19 cellular contexts compared by ENCODE assay signal in the genomic region with DNA sequence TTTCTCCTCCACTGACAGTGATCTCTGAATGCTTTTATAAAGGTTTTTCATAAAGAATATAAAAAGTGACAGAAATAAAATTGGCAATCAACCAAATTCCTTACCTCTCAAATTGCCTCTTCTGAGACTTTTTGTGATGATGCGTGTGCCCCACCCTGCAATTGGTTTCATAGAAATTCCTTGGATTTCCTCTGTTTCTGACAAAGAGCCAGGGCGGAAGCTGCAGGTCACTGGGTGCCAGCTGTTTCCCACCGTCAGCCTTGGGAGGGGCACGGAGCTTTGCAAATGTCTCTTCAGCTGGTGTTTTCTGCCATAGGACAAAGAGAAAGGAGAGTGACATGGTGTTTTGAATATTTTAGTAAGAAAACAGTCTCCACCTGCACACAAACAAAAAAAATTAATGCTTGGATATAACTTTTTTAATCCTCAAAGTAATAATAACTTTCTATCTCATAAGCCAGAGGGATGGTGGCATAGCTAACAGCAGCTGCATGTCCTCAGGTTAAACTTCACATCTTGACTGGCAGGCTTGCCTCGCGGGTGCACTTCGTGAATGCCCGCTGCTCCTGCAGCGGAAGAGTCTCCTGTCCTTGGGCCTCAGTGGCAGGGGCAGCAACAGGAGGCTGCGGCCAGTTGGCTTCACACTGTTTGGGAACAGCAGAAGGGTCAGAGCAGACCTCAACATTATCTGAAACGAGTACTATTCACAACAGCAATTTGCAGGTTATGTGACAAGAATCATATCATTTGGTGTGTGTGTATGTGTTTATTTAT. TPM values are rescaled to one million over a fixed set of nuclear protein-coding genes. Genes with fewer than 3 reads are reported as not detected.
DNase-seq lines count a peak whose midpoint lies in the region; ATAC-seq, FAIRE-seq and TF ChIP-seq lines count a peak whose summit lies in the region.
"Had no signal": no experiment of that assay in that cellular context is flagged by ENCODE, and none has a peak within 500 bp of the region (broad histone marks: within the 10 kb centered on the region; RNA-seq: fewer than 3 reads in every experiment).

No MANE protein-coding gene starts in this region.

- H3K4me1 Mint-ChIP-seq in astrocyte (ENCODE audit: low read depth, unreplicated experiment), result peaks cover 9% of the 10 kb centered on the region
- H3K4me1 Mint-ChIP-seq in activated CD4-positive, alpha-beta memory T cell treated with anti-CD3 and anti-CD28 coated beads for 36 hours (ENCODE audit: low read depth), result no peaks in the 10 kb centered on the region
- H3K4me1 Mint-ChIP-seq: activated CD4-positive, alpha-beta memory T cell treated with anti-CD3 and anti-CD28 coated beads, Interleukin-2, amount 10 ng/mL, durations not matched to agents 7 days and 5 days; activated naive CD8-positive, alpha-beta T cell treated with anti-CD3 and anti-CD28 coated beads, Interleukin-2, amount 10 ng/mL, durations not matched to agents 7 days and 5 days; CD8-positive, alpha-beta memory T cell had no signal

- no peak overlapping the region for H3K27ac Mint-ChIP-seq in astrocyte (ENCODE audit: unreplicated experiment)
- no peak overlapping the region for H3K27ac Mint-ChIP-seq in activated CD4-positive, alpha-beta memory T cell treated with anti-CD3 and anti-CD28 coated beads for 36 hours
- H3K27ac Mint-ChIP-seq: activated CD4-positive, alpha-beta memory T cell treated with anti-CD3 and anti-CD28 coated beads, Interleukin-2, amount 10 ng/mL, durations not matched to agents 7 days and 5 days; activated naive CD8-positive, alpha-beta T cell treated with anti-CD3 and anti-CD28 coated beads, Interleukin-2, amount 10 ng/mL, durations not matched to agents 7 days and 5 days; CD8-positive, alpha-beta memory T cell had no signal

- peaks cover 98% of the 10 kb centered on the region for H3K79me2 ChIP-seq in HepG2 (ENCODE audit: insufficient read depth, low read length)
- H3K79me2 ChIP-seq in astrocyte (ENCODE audit: insufficient read depth, low read length), result peaks cover 74% of the 10 kb centered on the region

- no peak overlapping the region for H3K27ac ChIP-seq in HepG2 (ENCODE audit: extremely low read length, insufficient read depth, low read length)
- no peak overlapping the region for H3K27ac ChIP-seq in right lobe of liver
- H3K27ac ChIP-seq in astrocyte (ENCODE audit: low read depth, low read length), result no peak overlapping the region
- H3K27ac ChIP-seq in liver (ENCODE audit: low read depth in 1 of 2, low read length in 2 of 2), result no peak overlapping the region
- H3K27ac ChIP-seq: cardiac muscle cell, heart right ventricle had no signal

- DNase-seq in HepG2 (ENCODE audit: low spot score), result no peak
- DNase-seq in right lobe of liver, result no peak
- DNase-seq in astrocyte (ENCODE audit: low read depth), result no peak
- no peak for DNase-seq in OCI-M2 (lab: John Stamatoyannopoulos, UW; ENCODE audit: unreplicated experiment)
- no peak for DNase-seq in NCI-H345 treated with DMSO at 0.1 percent for 48 hours (lab: John Stamatoyannopoulos, UW; ENCODE audit: unreplicated experiment)
- DNase-seq in activated CD4-positive, alpha-beta memory T cell treated with anti-CD3 and anti-CD28 coated beads for 36 hours, result no peak
- DNase-seq in hepatic stellate cell (ENCODE audit: low spot score), result no peak
- DNase-seq: activated CD4-positive, alpha-beta memory T cell treated with anti-CD3 and anti-CD28 coated beads, Interleukin-2, amount 10 ng/mL, durations not matched to agents 7 days and 5 days; activated naive CD8-positive, alpha-beta T cell treated with anti-CD3 and anti-CD28 coated beads, Interleukin-2, amount 10 ng/mL, durations not matched to agents 7 days and 5 days; CD8-positive, alpha-beta memory T cell; heart right ventricle; mesendoderm; NCI-H1092; NCI-H2107; stimulated activated CD4-positive, alpha-beta T cell treated with anti-CD3 and anti-CD28 coated beads, Interleukin-2, amount 100 ng/mL, for 48 hours had no signal

- no peaks in the 10 kb centered on the region for H3K27me3 Mint-ChIP-seq in astrocyte (ENCODE audit: low read depth, unreplicated experiment)
- H3K27me3 Mint-ChIP-seq in activated CD4-positive, alpha-beta memory T cell treated with anti-CD3 and anti-CD28 coated beads for 36 hours, result peaks cover 15% of the 10 kb centered on the region
- H3K27me3 Mint-ChIP-seq: activated naive CD8-positive, alpha-beta T cell treated with anti-CD3 and anti-CD28 coated beads, Interleukin-2, amount 10 ng/mL, durations not matched to agents 7 days and 5 days had no signal

- H3K4me3 ChIP-seq in HepG2 (replicated peaks in 1 of 3; ENCODE audit: insufficient read depth in 1 of 3, low read depth in 2 of 3, low read length in 3 of 3) (no peak overlapping the region), right lobe of liver (no peak overlapping the region), astrocyte (ENCODE audit: insufficient read depth, low read depth, low read length) (no peak overlapping the region), liver (ENCODE audit: low read depth in 1 of 3, low read length in 3 of 3) (no peak overlapping the region)
- H3K4me3 ChIP-seq: cardiac muscle cell, heart right ventricle had no signal

- ATAC-seq in HepG2 (no peak), right lobe of liver (no peak)
- ATAC-seq: heart right ventricle had no signal

- peaks cover 12% of the 10 kb centered on the region for H3K36me3 Mint-ChIP-seq in astrocyte (ENCODE audit: low read depth, unreplicated experiment)
- H3K36me3 Mint-ChIP-seq in activated CD4-positive, alpha-beta memory T cell treated with anti-CD3 and anti-CD28 coated beads for 36 hours, result no peaks in the 10 kb centered on the region
- H3K36me3 Mint-ChIP-seq: activated naive CD8-positive, alpha-beta T cell treated with anti-CD3 and anti-CD28 coated beads, Interleukin-2, amount 10 ng/mL, durations not matched to agents 7 days and 5 days had no signal

- WGBS in HepG2 (ENCODE audit: low lambda C conversion rate), result 98% methylated on average over 10 of the region's 11 CpGs
- 68% methylated on average over 6 of the region's 11 CpGs for WGBS in right lobe of liver (ENCODE audit: insufficient coverage, low coverage, low lambda C conversion rate, missing lambda C conversion rate)
- WGBS in liver, result 78% methylated on average over 11 of the region's 11 CpGs

- H3K4me2 ChIP-seq in HepG2 (ENCODE audit: low read depth, low read length) (no peak overlapping the region), astrocyte (ENCODE audit: low read length) (peak overlapping the region; percentile 3)

- no peak for TF ChIP-seq CTCF in HepG2 (CRISPR knock-in tag; IDR thresholded peaks at IDR 0.05)
- no peak for TF ChIP-seq CTCF in right lobe of liver (IDR thresholded peaks at IDR 0.05)
- no peak for TF ChIP-seq CTCF in astrocyte (IDR thresholded peaks at IDR 0.05; ENCODE audit: insufficient read depth, low read depth, low read length)
- no peak for TF ChIP-seq CTCF in liver (IDR thresholded peaks at IDR 0.05; ENCODE audit: low read depth, low read length, missing input control)

- no peak overlapping the region for H3K4me3 Mint-ChIP-seq in astrocyte (ENCODE audit: unreplicated experiment)
- H3K4me3 Mint-ChIP-seq in activated CD4-positive, alpha-beta memory T cell treated with anti-CD3 and anti-CD28 coated beads for 36 hours, result no peak overlapping the region
- H3K4me3 Mint-ChIP-seq: activated CD4-positive, alpha-beta memory T cell treated with anti-CD3 and anti-CD28 coated beads, Interleukin-2, amount 10 ng/mL, durations not matched to agents 7 days and 5 days; activated naive CD8-positive, alpha-beta T cell treated with anti-CD3 and anti-CD28 coated beads, Interleukin-2, amount 10 ng/mL, durations not matched to agents 7 days and 5 days; CD8-positive, alpha-beta memory T cell had no signal

- TF ChIP-seq POLR2A in HepG2 (IDR thresholded peaks at IDR 0.05; ENCODE audit: insufficient read depth in 1 of 2, low read depth in 2 of 2, low read length in 2 of 2), result no peak
- no peak for TF ChIP-seq POLR2A in right lobe of liver (IDR thresholded peaks at IDR 0.05)

- in situ Hi-C loops in HepG2 (cut with HindIII; ENCODE audit: extremely low pct_ligation_motif_present, low pct_unique_long_range_greater_than_20kb), result no loop called here

- POLR2A ChIA-PET in HepG2 (lab: Yijun Ruan, JAX), result no interaction called here
- POLR2A ChIA-PET in activated CD4-positive, alpha-beta memory T cell treated with anti-CD3 and anti-CD28 coated beads for 36 hours (lab: Charles Lee), result no interaction called here

- H3K9ac ChIP-seq in HepG2 (ENCODE audit: insufficient read depth, low read depth, low read length) (no peak overlapping the region), astrocyte (ENCODE audit: low read length) (no peak overlapping the region), liver (ENCODE audit: low read depth in 1 of 2, low read length in 2 of 2) (no peak overlapping the region)

- no peaks in the 10 kb centered on the region for H3K9me3 Mint-ChIP-seq in astrocyte (ENCODE audit: unreplicated experiment)
- H3K9me3 Mint-ChIP-seq in activated CD4-positive, alpha-beta memory T cell treated with anti-CD3 and anti-CD28 coated beads for 36 hours, result no peaks in the 10 kb centered on the region
- H3K9me3 Mint-ChIP-seq: activated CD4-positive, alpha-beta memory T cell treated with anti-CD3 and anti-CD28 coated beads, Interleukin-2, amount 10 ng/mL, durations not matched to agents 7 days and 5 days had no signal

- BruUV-seq in HepG2 (replicated peaks; lab: Mats Ljungman, UMichigan), result no TSS peak

- H3K9me3 ChIP-seq in HepG2 (ENCODE audit: low read length) (no peaks in the 10 kb centered on the region), right lobe of liver (no peaks in the 10 kb centered on the region), astrocyte (ENCODE audit: insufficient read depth, low read depth, low read length) (no peaks in the 10 kb centered on the region), liver (ENCODE audit: control insufficient read depth in 4 of 4, low read length in 3 of 4) (no peaks in the 10 kb centered on the region)
- H3K9me3 ChIP-seq: heart right ventricle had no signal

- intact Hi-C loops in HepG2 (cut with micrococcal nuclease; ENCODE audit: unreplicated experiment), result no loop called here
- intact Hi-C loops in right lobe of liver (cut with DNase I), result no loop called here
- intact Hi-C loops in activated CD4-positive, alpha-beta memory T cell treated with anti-CD3 and anti-CD28 coated beads for 36 hours (cut with micrococcal nuclease), result no loop called here

- no peaks in the 10 kb centered on the region for H3K27me3 ChIP-seq in HepG2 (ENCODE audit: control insufficient read depth in 1 of 2, insufficient read depth in 2 of 2, low read length in 2 of 2)
- H3K27me3 ChIP-seq in right lobe of liver, result no peaks in the 10 kb centered on the region
- H3K27me3 ChIP-seq in astrocyte (ENCODE audit: insufficient read depth, low read length), result no peaks in the 10 kb centered on the region
- no peaks in the 10 kb centered on the region for H3K27me3 ChIP-seq in liver (ENCODE audit: control insufficient read depth in 4 of 4, insufficient read depth in 4 of 4, low read length in 3 of 4)
- H3K27me3 ChIP-seq: cardiac muscle cell, heart right ventricle had no signal

- FAIRE-seq in HepG2 (lab: Jason Lieb, UNC), result no peak
- no peak for FAIRE-seq in astrocyte (lab: Jason Lieb, UNC)
- FAIRE-seq: islet of Langerhans, RCC 7860 had no signal

- H3K4me1 ChIP-seq in HepG2 (ENCODE audit: insufficient read depth, low read length), result peaks cover 41% of the 10 kb centered on the region
- peaks cover 0 to 15% (median 2%) of the 10 kb centered on the region in 4 donors for H3K4me1 ChIP-seq in right lobe of liver
- H3K4me1 ChIP-seq in astrocyte (ENCODE audit: insufficient read depth, low read length), result no peaks in the 10 kb centered on the region
- H3K4me1 ChIP-seq in liver (ENCODE audit: control insufficient read depth in 4 of 4, insufficient read depth in 4 of 4, low read length in 3 of 4), result peaks cover 0 to 15% (median 1%) of the 10 kb centered on the region in 4 donors

- no peak for TF ChIP-seq RAD21 in HepG2 (CRISPR knock-in tag; IDR thresholded peaks at IDR 0.05)
- no peak for TF ChIP-seq RAD21 in liver (IDR thresholded peaks at IDR 0.05)

- CTCF ChIA-PET in HepG2 (lab: Yijun Ruan, JAX; ENCODE audit: low intra/inter-chr PET ratio, low total read pairs), result no interaction called here
- CTCF ChIA-PET in activated CD4-positive, alpha-beta memory T cell treated with anti-CD3 and anti-CD28 coated beads for 36 hours (lab: Charles Lee), result no interaction called here

- H2AFZ ChIP-seq in HepG2 (ENCODE audit: low read length) (no peak overlapping the region), astrocyte (ENCODE audit: low read depth, low read length) (no peak overlapping the region)

- H4K20me1 ChIP-seq in HepG2 (ENCODE audit: insufficient read depth, low read length) (peaks cover 13% of the 10 kb centered on the region), astrocyte (ENCODE audit: insufficient read depth, low read length) (peaks cover 77% of the 10 kb centered on the region)

- H3K36me3 ChIP-seq in HepG2 (replicated peaks in 1 of 2; ENCODE audit: control insufficient read depth in 1 of 2, insufficient read depth in 2 of 2, low read length in 2 of 2), result peaks cover 0 to 2% of the 10 kb centered on the region in 2 experiments; a peak in 1 of 5 replicates
- no peaks in the 10 kb centered on the region for H3K36me3 ChIP-seq in right lobe of liver
- H3K36me3 ChIP-seq in astrocyte (ENCODE audit: insufficient read depth, low read length), result no peaks in the 10 kb centered on the region
- no peaks in the 10 kb centered on the region for H3K36me3 ChIP-seq in liver (ENCODE audit: control insufficient read depth in 4 of 4, insufficient read depth in 3 of 4, low read depth in 1 of 4, low read length in 3 of 4)
- H3K36me3 ChIP-seq: cardiac muscle cell, heart right ventricle had no signal

- no peak for TF ChIP-seq EP300 in HepG2 (IDR thresholded peaks at IDR 0.05; ENCODE audit: low read depth in 2 of 2, low read length in 2 of 2)
- no peak for TF ChIP-seq EP300 in HepG2 (CRISPR knock-in tag; IDR thresholded peaks at IDR 0.05; ENCODE audit: borderline replicate concordance)

RNA-seq across cellular contexts. Expression of gene AGAP1, which starts 24.7 kb away (rescaled TPM):
- total RNA-seq in HepG2 (2016; rRNA removed; fragmentation: Illumina TruSeq; extraction: Trizol) (21.2 and 21.3 TPM in 2 replicates), right lobe of liver (10 to 100 TPM in 3 of 6 experiments, 1 to 10 TPM in 3; 8.1 to 11.2 (median 9.8) TPM), astrocyte (37.3 and 39.4 TPM in 2 replicates), liver (1 to 10 TPM; 5.0 to 8.5 TPM)
- 15.6 and 16.1 TPM in 2 replicates for total RNA-seq in HepG2 (2016; cell fraction: cytosol; rRNA removed; fragmentation: Illumina TruSeq; extraction: Trizol; ENCODE audit: low read depth)
- 20.4 and 23.5 TPM in 2 replicates for total RNA-seq in HepG2 (2016; cell fraction: insoluble cytoplasmic fraction; rRNA removed; fragmentation: Illumina TruSeq; extraction: Trizol)
- total RNA-seq in HepG2 (2016; cell fraction: membrane; rRNA removed; fragmentation: Illumina TruSeq; extraction: Trizol), result 27.1 and 28.5 TPM in 2 replicates
- 28.8 and 34.0 TPM in 2 replicates for total RNA-seq in HepG2 (2016; cell fraction: nucleus; rRNA removed; fragmentation: Illumina TruSeq; extraction: Trizol)
- polyA plus RNA-seq in HepG2 (2011; rRNA removed) (27.5 and 32.7 TPM in 2 replicates), liver (1 to 10 TPM; 2.0 to 5.8 TPM)
- 19.3 and 22.2 TPM in 2 replicates for polyA plus RNA-seq in HepG2 (2011; cell fraction: cytosol; rRNA removed)
- polyA plus RNA-seq in HepG2 (2011; cell fraction: nucleus; rRNA removed), result 33.7 and 43.0 TPM in 2 replicates
- 20.5 and 29.8 TPM in 2 replicates for polyA plus RNA-seq in HepG2 (2012)
- polyA plus RNA-seq in HepG2 (2016; cell fraction: cytosol; fragmentation: Illumina TruSeq; extraction: Trizol; ENCODE audit: low read depth), result 8.6 and 8.8 TPM in 2 replicates
- 21.8 and 25.4 TPM in 2 replicates for polyA plus RNA-seq in HepG2 (2016; cell fraction: insoluble cytoplasmic fraction; fragmentation: Illumina TruSeq; extraction: Trizol; ENCODE audit: low read depth)
- 26.9 and 28.8 TPM in 2 replicates for polyA plus RNA-seq in HepG2 (2016; cell fraction: membrane; fragmentation: Illumina TruSeq; extraction: Trizol; ENCODE audit: low read depth)
- polyA plus RNA-seq in HepG2 (2016; cell fraction: nucleus; fragmentation: Illumina TruSeq; extraction: Trizol; ENCODE audit: insufficient read depth, low read depth), result 22.6 and 25.2 TPM in 2 replicates
- polyA minus RNA-seq in HepG2 (2011; rRNA and poly(A)+ RNA removed; ENCODE audit: low replicate concordance), result 83.1 and 137 TPM in 2 replicates
- 22.7 and 29.5 TPM in 2 replicates for polyA minus RNA-seq in HepG2 (2011; cell fraction: cytosol; rRNA and poly(A)+ RNA removed)
- polyA minus RNA-seq in HepG2 (2011; cell fraction: nucleus; rRNA and poly(A)+ RNA removed), result 111 and 113 TPM in 2 replicates
- 1 to 10 TPM; 1.8 to 2.0 TPM for total RNA-seq in activated CD4-positive, alpha-beta memory T cell treated with anti-CD3 and anti-CD28 coated beads for 36 hours
